27 cellular contexts compared by ENCODE assay signal in the genomic region with DNA sequence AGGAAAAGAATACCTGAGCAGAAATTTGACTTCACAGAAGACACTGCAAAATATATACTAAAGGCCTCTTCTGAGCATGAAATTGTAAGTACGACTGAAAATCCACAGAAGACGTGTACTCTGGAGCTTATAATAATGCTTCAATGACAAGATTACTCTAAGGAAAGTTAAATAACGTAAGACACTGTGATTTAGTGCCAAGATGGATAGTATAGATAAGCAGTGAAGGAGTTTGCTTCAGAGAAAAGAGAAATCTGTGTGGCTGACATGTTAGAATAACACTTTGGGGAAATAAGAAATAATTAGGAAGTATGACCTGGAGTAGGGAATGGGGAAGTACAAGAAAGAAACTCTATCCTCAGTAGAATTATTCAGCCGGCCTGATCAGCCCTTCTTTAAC.
"Had no signal": no experiment of that assay in that cellular context is flagged by ENCODE, and none has a peak within 500 bp of the region (broad histone marks: within the 10 kb centered on the region; RNA-seq: fewer than 3 reads in every experiment).

No MANE protein-coding gene starts in this region.

- H3K27ac Mint-ChIP-seq: natural killer cell; neural progenitor cell; progenitor cell of endocrine pancreas; stimulated activated naive CD8-positive, alpha-beta T cell treated with anti-CD3 and anti-CD28 coated beads, Interleukin-15, amount 100 ng/mL, for 72 hours had no signal

- FAIRE-seq: colon, kidney had no signal

- H3K36me3 ChIP-seq: esophagus muscularis mucosa, gastroesophageal sphincter, heart left ventricle, left ventricle myocardium inferior, lower lobe of right lung, neural progenitor cell, suprapubic skin, transverse colon, vagina had no signal

- DNase-seq: dorsolateral prefrontal cortex; effector CD4-positive, alpha-beta T cell; foreskin keratinocyte; heart left ventricle; kidney; left cardiac atrium; left ventricle myocardium inferior; lower lobe of right lung; natural killer cell; stimulated activated CD4-positive, alpha-beta T cell treated with anti-CD3 and anti-CD28 coated beads, Interleukin-12 subunit alpha, Interleukin-12 subunit beta, amount 100 ng/mL, for 4 hours; stimulated activated CD4-positive, alpha-beta T cell treated with anti-CD3 and anti-CD28 coated beads, Interleukin-1b, Interleukin-23, amount 100 ng/mL, for 48 hours; stimulated activated CD4-positive, alpha-beta T cell treated with anti-CD3 and anti-CD28 coated beads, Interleukin-4, amount 100 ng/mL, for 1 hour; stimulated activated CD8-positive, alpha-beta memory T cell treated with anti-CD3 and anti-CD28 coated beads, Interleukin-4, amount 100 ng/mL, for 48 hours; stimulated activated naive CD4-positive, alpha-beta T cell; stimulated activated naive CD8-positive, alpha-beta T cell treated with anti-CD3 and anti-CD28 coated beads, Interleukin-15, amount 100 ng/mL, for 72 hours; transverse colon had no signal

- H2AFZ ChIP-seq: hepatocyte, neural progenitor cell, parathyroid adenoma had no signal

- H3K4me2 ChIP-seq: hepatocyte, neural progenitor cell, smooth muscle cell had no signal

- H3K27ac ChIP-seq: dorsolateral prefrontal cortex, esophagus muscularis mucosa, foreskin keratinocyte, gastroesophageal sphincter, heart left ventricle, hepatocyte, left ventricle myocardium inferior, lower lobe of right lung, neural progenitor cell, parathyroid adenoma, suprapubic skin, transverse colon, vagina had no signal

- H3K4me3 ChIP-seq: dorsolateral prefrontal cortex, esophagus muscularis mucosa, gastroesophageal sphincter, heart left ventricle, hepatocyte, left ventricle myocardium inferior, lower lobe of right lung, neural progenitor cell, smooth muscle cell, suprapubic skin, transverse colon, vagina had no signal

- H3K4me1 Mint-ChIP-seq: natural killer cell; neural progenitor cell; stimulated activated naive CD8-positive, alpha-beta T cell treated with anti-CD3 and anti-CD28 coated beads, Interleukin-15, amount 100 ng/mL, for 72 hours had no signal

- H3K4me1 ChIP-seq: parathyroid adenoma had no signal

- ATAC-seq: foreskin keratinocyte; gastroesophageal sphincter; heart left ventricle; left cardiac atrium; lower lobe of right lung; natural killer cell; sciatic nerve; stimulated activated naive CD8-positive, alpha-beta T cell treated with anti-CD3 and anti-CD28 coated beads, Interleukin-15, amount 100 ng/mL, for 72 hours had no signal

- H3K79me2 ChIP-seq: hepatocyte, parathyroid adenoma had no signal

- H3K27me3 ChIP-seq: dorsolateral prefrontal cortex, esophagus muscularis mucosa, foreskin keratinocyte, gastroesophageal sphincter, heart left ventricle, hepatocyte, neural progenitor cell, suprapubic skin, vagina had no signal

- H3K36me3 Mint-ChIP-seq: natural killer cell, neural progenitor cell had no signal

- H3K9me3 Mint-ChIP-seq: natural killer cell; neural progenitor cell; stimulated activated naive CD8-positive, alpha-beta T cell treated with anti-CD3 and anti-CD28 coated beads, Interleukin-15, amount 100 ng/mL, for 72 hours had no signal

- H3K9ac ChIP-seq: neural progenitor cell, parathyroid adenoma had no signal

- H3K4me3 Mint-ChIP-seq: natural killer cell; neural progenitor cell; stimulated activated naive CD8-positive, alpha-beta T cell treated with anti-CD3 and anti-CD28 coated beads, Interleukin-15, amount 100 ng/mL, for 72 hours had no signal

- H3K9me3 ChIP-seq: esophagus muscularis mucosa, gastroesophageal sphincter, heart left ventricle, left ventricle myocardium inferior, lower lobe of right lung, suprapubic skin, transverse colon, vagina had no signal
